Comparison of ENCODE assay signal across 14 cellular contexts in genomic region chr21:39012314-39013230, GRCh38.
"Had no signal": no experiment of that assay in that cellular context is flagged by ENCODE, and none has a peak within 500 bp of the region (broad histone marks: within the 10 kb centered on the region; RNA-seq: fewer than 3 reads in every experiment).

No MANE protein-coding gene starts in this region.

- H3K4me3 Mint-ChIP-seq: activated CD4-positive, alpha-beta memory T cell treated with anti-CD3 and anti-CD28 coated beads for 36 hours; activated T-cell treated with anti-CD3 and anti-CD28 coated beads, Interleukin-2, amount 50 U/mL, for 24 hours; natural killer cell treated with Interleukin-12 subunit alpha and Interleukin-12 subunit beta and Interleukin-15 and Interleukin-18, amount 100 ng/mL, for 72 hours; stimulated activated memory B cell treated with anti-CD40 and anti-IgM and Interleukin-4, amounts not matched to agents 10 μg/mL and 1 μg/mL and 100 μg/mL, for 72 hours had no signal

- ATAC-seq: natural killer cell treated with Interleukin-12 subunit alpha and Interleukin-12 subunit beta and Interleukin-15 and Interleukin-18, amount 100 ng/mL, for 72 hours; stimulated activated memory B cell treated with anti-CD40 and anti-IgM and Interleukin-4, amounts not matched to agents 10 μg/mL and 1 μg/mL and 100 μg/mL, for 72 hours had no signal

- H3K36me3 Mint-ChIP-seq: activated CD4-positive, alpha-beta memory T cell treated with anti-CD3 and anti-CD28 coated beads for 36 hours; natural killer cell treated with Interleukin-12 subunit alpha and Interleukin-12 subunit beta and Interleukin-15 and Interleukin-18, amount 100 ng/mL, for 72 hours; stimulated activated memory B cell treated with anti-CD40 and anti-IgM and Interleukin-4, amounts not matched to agents 10 μg/mL and 1 μg/mL and 100 μg/mL, for 72 hours had no signal

- H3K27me3 Mint-ChIP-seq: natural killer cell treated with Interleukin-12 subunit alpha and Interleukin-12 subunit beta and Interleukin-15 and Interleukin-18, amount 100 ng/mL, for 72 hours had no signal

- H3K27ac Mint-ChIP-seq: activated CD4-positive, alpha-beta memory T cell treated with anti-CD3 and anti-CD28 coated beads for 36 hours; activated T-cell treated with anti-CD3 and anti-CD28 coated beads, Interleukin-2, amount 50 U/mL, for 24 hours; natural killer cell treated with Interleukin-12 subunit alpha and Interleukin-12 subunit beta and Interleukin-15 and Interleukin-18, amount 100 ng/mL, for 72 hours; stimulated activated memory B cell treated with anti-CD40 and anti-IgM and Interleukin-4, amounts not matched to agents 10 μg/mL and 1 μg/mL and 100 μg/mL, for 72 hours had no signal

- H3K36me3 ChIP-seq: adrenal gland, colonic mucosa, esophagus muscularis mucosa, left ventricle myocardium inferior had no signal

- H3K27ac ChIP-seq: adrenal gland, colonic mucosa, esophagus muscularis mucosa, left ventricle myocardium inferior had no signal

- H3K4me1 ChIP-seq: colonic mucosa had no signal

- H3K4me3 ChIP-seq: adrenal gland, colonic mucosa, esophagus muscularis mucosa, left ventricle myocardium inferior had no signal

- H3K9me3 ChIP-seq: adrenal gland, colonic mucosa, esophagus muscularis mucosa, left ventricle myocardium inferior had no signal

- H3K27me3 ChIP-seq: adrenal gland, colonic mucosa, esophagus muscularis mucosa had no signal

- FAIRE-seq: keratinocyte had no signal

- DNase-seq: activated CD4-positive, alpha-beta memory T cell treated with anti-CD3 and anti-CD28 coated beads for 36 hours; activated CD4-positive, alpha-beta T cell treated with anti-CD3 and anti-CD28 coated beads for 1 hour; activated naive CD4-positive, alpha-beta T cell treated with anti-CD3 and anti-CD28 coated beads, Interleukin-2, amount 50 U/mL, for 16 hours; activated T-cell treated with anti-CD3 and anti-CD28 coated beads, Interleukin-2, amount 50 U/mL, for 24 hours; adrenal gland; central memory CD4-positive, alpha-beta T cell; colonic mucosa; left ventricle myocardium inferior; occipital lobe; T-helper 9 cell had no signal

- H3K9me3 Mint-ChIP-seq: activated CD4-positive, alpha-beta memory T cell treated with anti-CD3 and anti-CD28 coated beads for 36 hours; activated T-cell treated with anti-CD3 and anti-CD28 coated beads, Interleukin-2, amount 50 U/mL, for 24 hours; natural killer cell treated with Interleukin-12 subunit alpha and Interleukin-12 subunit beta and Interleukin-15 and Interleukin-18, amount 100 ng/mL, for 72 hours; stimulated activated memory B cell treated with anti-CD40 and anti-IgM and Interleukin-4, amounts not matched to agents 10 μg/mL and 1 μg/mL and 100 μg/mL, for 72 hours had no signal
